In genomic region chr4:151488968-151489367, GRCh38 we compare ENCODE assay signal across 1 cellular context.
TF ChIP-seq lines count a peak whose summit lies in the region.

No MANE protein-coding gene starts in this region.

TF ChIP-seq in H1, 55 proteins besides CTCF, POLR2A, EP300 and RAD21:
- TF ChIP-seq SAP30 (IDR thresholded peaks at IDR 0.05; ENCODE audit: insufficient read depth, insufficient replicate concordance, low read length) (no peak), CBX5 (IDR thresholded peaks at IDR 0.05; ENCODE audit: low read depth, low read length) (no peak), TAF1 (IDR thresholded peaks at IDR 0.05; ENCODE audit: low read depth, low read length) (no peak), SP4 (IDR thresholded peaks at IDR 0.05; ENCODE audit: low read length) (no peak), FOSL1 (IDR thresholded peaks at IDR 0.05; ENCODE audit: insufficient read depth, low read depth, low read length) (no peak), MAX (IDR thresholded peaks at IDR 0.05) (no peak), RXRA (IDR thresholded peaks at IDR 0.05; ENCODE audit: insufficient read depth, low read depth, low read length) (no peak), YY1 (IDR thresholded peaks at IDR 0.05; ENCODE audit: low read depth, low read length) (no peak), ASH2L (IDR thresholded peaks at IDR 0.05; ENCODE audit: low read length) (no peak), HDAC6 (IDR thresholded peaks at IDR 0.05; ENCODE audit: low read depth, low read length) (no peak), CHD2 (IDR thresholded peaks at IDR 0.05; ENCODE audit: low read length) (no peak), NANOG (IDR thresholded peaks at IDR 0.05; ENCODE audit: insufficient read depth, low read depth, low read length, poor library complexity, severe bottlenecking) (no peak), CHD7 (IDR thresholded peaks at IDR 0.05; ENCODE audit: insufficient replicate concordance, low read length) (no peak), BACH1 (IDR thresholded peaks at IDR 0.05; ENCODE audit: low read length) (no peak), POU5F1 (IDR thresholded peaks at IDR 0.05; ENCODE audit: low read depth, low read length) (no peak), MAFK (IDR thresholded peaks at IDR 0.05; ENCODE audit: low read depth, low read length) (no peak), SRF (IDR thresholded peaks at IDR 0.05; ENCODE audit: low read depth, low read length) (no peak), BCL11A (IDR thresholded peaks at IDR 0.05; ENCODE audit: low read depth in 2 of 2, low read length in 2 of 2) (no peak), ZNF274 (IDR thresholded peaks at IDR 0.05; ENCODE audit: borderline replicate concordance, extremely low read depth, low read length) (no peak)
